18 cellular contexts compared by ENCODE assay signal in the genomic region with DNA sequence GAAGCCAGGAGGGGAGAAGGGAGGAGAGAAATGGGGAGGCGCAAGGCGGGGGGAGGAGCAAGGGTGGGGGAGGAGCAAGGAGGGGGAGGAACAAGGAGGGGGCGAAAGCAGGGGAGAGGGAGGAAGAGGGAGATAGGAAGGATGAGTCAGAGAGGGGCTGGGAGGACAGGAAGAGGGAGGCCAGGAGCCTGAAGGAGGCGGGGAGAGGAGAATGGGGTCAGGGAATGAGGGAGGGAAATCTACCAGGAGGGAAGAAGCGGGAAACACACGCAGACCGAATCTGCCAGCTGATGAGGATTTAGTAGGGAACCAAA. TPM values are rescaled to one million over a fixed set of nuclear protein-coding genes. Genes with fewer than 3 reads are reported as not detected.
DNase-seq lines count a peak whose midpoint lies in the region; FAIRE-seq and TF ChIP-seq lines count a peak whose summit lies in the region.
"Had no signal": no experiment of that assay in that cellular context is flagged by ENCODE, and none has a peak within 500 bp of the region (broad histone marks: within the 10 kb centered on the region; RNA-seq: fewer than 3 reads in every experiment).

No MANE protein-coding gene starts in this region.

- DNase-seq in SKM-1 (lab: John Stamatoyannopoulos, UW; ENCODE audit: unreplicated experiment) (peak; percentile 30), SKM-1 treated with dmso at 0.1 percent for 144 hours (lab: John Stamatoyannopoulos, UW; ENCODE audit: unreplicated experiment) (no peak), LNCaP clone FGC (ENCODE audit: low read depth) (no peak), endodermal cell (peak; percentile 90), osteoblast (ENCODE audit: insufficient read length, low spot score, missing footprints) (peak; percentile 91), GM19239 (ENCODE audit: insufficient read length, low spot score) (no peak), caudate nucleus (lab: John Stamatoyannopoulos, UW) (no peak), NCI-H345 treated with DMSO at 0.1 percent for 48 hours (lab: John Stamatoyannopoulos, UW; ENCODE audit: unreplicated experiment) (no peak)
- DNase-seq: activated CD8-positive, alpha-beta T cell treated with anti-CD3 and anti-CD28 coated beads, Interleukin-2, amount 10 ng/mL, durations not matched to agents 7 days and 5 days; activated effector memory CD4-positive, alpha-beta T cell treated with anti-CD3 and anti-CD28 coated beads, Interleukin-2, amount 50 U/mL, for 16 hours; body of pancreas; Calu3; effector memory CD8-positive, alpha-beta T cell; NCI-H1417 treated with DMSO at 0.1 percent for 48 hours; stimulated activated CD4-positive, alpha-beta T cell treated with anti-CD3 and anti-CD28 coated beads, Interleukin-15, amount 100 ng/mL, for 24 hours had no signal

- H3K4me1 Mint-ChIP-seq in endodermal cell = peaks cover 3% of the 10 kb centered on the region

- peaks cover 100% of the 10 kb centered on the region for H3K27me3 ChIP-seq in endodermal cell (ENCODE audit: control insufficient read depth, insufficient read depth, low read length, poor library complexity, severe bottlenecking)
- peaks cover 89% of the 10 kb centered on the region for H3K27me3 ChIP-seq in osteoblast (ENCODE audit: insufficient read depth, low read length)

- H3K4me2 ChIP-seq in osteoblast (ENCODE audit: insufficient read depth, low read length) = no peak overlapping the region

- no peaks in the 10 kb centered on the region for H3K79me2 ChIP-seq in osteoblast (ENCODE audit: insufficient read depth, low read length)

- WGBS in endodermal cell (ENCODE audit: insufficient coverage in 1 of 2, insufficient read length in 1 of 2), 2 experiments = 4 to 17% methylated on average over 4 to 7 of the region's 7 CpGs

- no peaks in the 10 kb centered on the region for H4K20me1 ChIP-seq in osteoblast (ENCODE audit: insufficient read depth, low read length)

- H3K9me3 Mint-ChIP-seq in endodermal cell = peaks cover 3% of the 10 kb centered on the region
- H3K9me3 Mint-ChIP-seq: effector memory CD8-positive, alpha-beta T cell had no signal

- H3K36me3 ChIP-seq in endodermal cell (ENCODE audit: control insufficient read depth, insufficient read depth, low read length) (no peaks in the 10 kb centered on the region), osteoblast (ENCODE audit: insufficient read depth, low read length) (no peaks in the 10 kb centered on the region)

- H3K36me3 Mint-ChIP-seq in endodermal cell (ENCODE audit: low read depth) = peaks cover 3% of the 10 kb centered on the region

- H3K9me3 ChIP-seq in endodermal cell (ENCODE audit: control insufficient read depth, low read length) (no peaks in the 10 kb centered on the region), osteoblast (ENCODE audit: low read depth, low read length) (no peaks in the 10 kb centered on the region)
- H3K9me3 ChIP-seq: body of pancreas, psoas muscle had no signal

- peaks cover 95% of the 10 kb centered on the region for H3K27me3 Mint-ChIP-seq in endodermal cell (ENCODE audit: insufficient read depth)

- no peak for FAIRE-seq in GM19239 (lab: Jason Lieb, UNC)

- H3K9ac ChIP-seq in endodermal cell (ENCODE audit: extremely low read depth, low read length, poor library complexity, severe bottlenecking) = no peak overlapping the region

- peaks cover 10% of the 10 kb centered on the region for H3K4me1 ChIP-seq in endodermal cell (ENCODE audit: control insufficient read depth, insufficient read depth, low read length)
- H3K4me1 ChIP-seq in osteoblast (ENCODE audit: insufficient read depth, low read length) = no peaks in the 10 kb centered on the region

- H3K27ac Mint-ChIP-seq in endodermal cell = no peak overlapping the region
- H3K27ac Mint-ChIP-seq: activated CD8-positive, alpha-beta T cell treated with anti-CD3 and anti-CD28 coated beads, Interleukin-2, amount 10 ng/mL, durations not matched to agents 7 days and 5 days; effector memory CD8-positive, alpha-beta T cell had no signal

- TF ChIP-seq CTCF in LNCaP clone FGC (IDR thresholded peaks at IDR 0.05; ENCODE audit: control insufficient read depth, extremely low read depth, insufficient read depth) = no peak
- no peak for TF ChIP-seq CTCF in endodermal cell (conservative IDR thresholded peaks at IDR 0.05)
- TF ChIP-seq CTCF in osteoblast (IDR thresholded peaks at IDR 0.05; ENCODE audit: extremely low read depth, low read depth, low read length) = no peak

- no peak overlapping the region for H3K4me3 Mint-ChIP-seq in endodermal cell
- H3K4me3 Mint-ChIP-seq: activated CD8-positive, alpha-beta T cell treated with anti-CD3 and anti-CD28 coated beads, Interleukin-2, amount 10 ng/mL, durations not matched to agents 7 days and 5 days had no signal

- no peak overlapping the region for H2AFZ ChIP-seq in osteoblast (ENCODE audit: low read length)

- no peak overlapping the region for H3K27ac ChIP-seq in endodermal cell (ENCODE audit: low read depth, low read length)
- no peak overlapping the region for H3K27ac ChIP-seq in osteoblast (ENCODE audit: low read depth, low read length)
- H3K27ac ChIP-seq in caudate nucleus (ENCODE audit: low read depth, low read length) = no peak overlapping the region
- H3K27ac ChIP-seq: body of pancreas, psoas muscle had no signal

- H3K4me3 ChIP-seq in LNCaP clone FGC (ENCODE audit: low read depth, low read length) (peak overlapping the region; percentile 75), endodermal cell (ENCODE audit: low read length) (no peak overlapping the region), osteoblast (ENCODE audit: insufficient read depth, low read length) (no peak overlapping the region)
- H3K4me3 ChIP-seq: body of pancreas, psoas muscle had no signal

RNA-seq across cellular contexts. Expression of a gene that starts 1.5 kb away (rescaled TPM):
- total RNA-seq in endodermal cell (under 1 TPM in 1 of 2 donors, not detected in 1; 0.22 TPM), osteoblast (not detected in 2 replicates)
- 0.50 TPM for polyA plus RNA-seq in endodermal cell (2013, experiment 1 of 2)
- polyA plus RNA-seq in endodermal cell (2013, experiment 2 of 2) = 0.91 TPM
- total RNA-seq: activated CD8-positive, alpha-beta T cell treated with anti-CD3 and anti-CD28 coated beads, Interleukin-2, amount 10 ng/mL, durations not matched to agents 7 days and 5 days; body of pancreas; Calu3; HT-29; temporal lobe had no signal

Comparison
In these comparisons a context has a peak if more than half of its experiments do, and no peak if none do; other contexts are left out.
1. DNase-seq: peak in SKM-1 (single experiment), endodermal cell (single experiment) and osteoblast (single experiment); none in SKM-1 treated with dmso at 0.1 percent for 144 hours (single experiment), LNCaP clone FGC (single experiment), GM19239 (single experiment), caudate nucleus (0 of 61) and NCI-H345 treated with DMSO at 0.1 percent for 48 hours (single experiment).